Comparison of ENCODE assay signal across 31 cellular contexts in the genomic region with DNA sequence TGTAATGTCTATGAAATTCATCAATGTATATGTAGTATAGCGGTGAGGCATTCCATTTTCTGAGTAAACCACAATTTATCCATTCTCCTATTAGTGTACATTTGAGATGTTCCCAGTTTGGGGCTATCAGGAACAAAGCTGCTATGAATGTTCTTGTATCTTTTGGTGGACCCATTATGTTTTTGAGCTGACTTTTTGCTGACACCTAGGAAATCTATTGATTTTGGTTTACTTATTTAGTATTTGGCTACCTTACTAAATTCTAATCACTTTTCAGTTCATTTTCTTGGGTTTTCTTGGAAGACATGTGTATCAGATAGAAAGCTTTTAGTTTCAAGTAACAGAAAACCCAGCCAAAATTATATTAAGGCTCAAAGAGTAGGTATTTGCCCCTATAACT. TPM values are rescaled to one million over a fixed set of nuclear protein-coding genes. Genes with fewer than 3 reads are reported as not detected.
"Had no signal": no experiment of that assay in that cellular context is flagged by ENCODE, and none has a peak within 500 bp of the region (broad histone marks: within the 10 kb centered on the region; RNA-seq: fewer than 3 reads in every experiment).

No MANE protein-coding gene starts in this region.

- H3K27ac ChIP-seq: colonic mucosa, epithelial cell of prostate, esophagus squamous epithelium, gastrocnemius medialis, heart right ventricle, left lung, lower lobe of right lung had no signal

- H3K27me3 ChIP-seq: colonic mucosa had no signal

- FAIRE-seq: endometrium, islet of Langerhans, keratinocyte had no signal

- ATAC-seq: effector memory CD8-positive, alpha-beta T cell; esophagus mucosa; gastrocnemius medialis; heart right ventricle; left cardiac atrium; left lung; left ventricle myocardium superior; lower lobe of right lung; mucosa of descending colon had no signal

- H3K4me1 ChIP-seq: colonic mucosa, esophagus squamous epithelium, left lung, lower lobe of right lung had no signal

- DNase-seq: colonic mucosa; cortex of kidney; effector CD8-positive, alpha-beta T cell; effector memory CD8-positive, alpha-beta T cell; erythroblast; esophagus squamous epithelium; foreskin fibroblast; foreskin melanocyte; gastrocnemius medialis; glutamatergic neuron; heart right ventricle; hippocampal formation; left cardiac atrium; left lung; left ventricle myocardium superior; lower lobe of right lung; mesenchymal stem cell; mucosa of descending colon; naive B cell had no signal

- H3K4me3 ChIP-seq: colonic mucosa, esophagus squamous epithelium, gastrocnemius medialis, heart right ventricle, left lung, lower lobe of right lung, mucosa of descending colon had no signal

- H3K36me3 ChIP-seq: colonic mucosa, esophagus squamous epithelium, gastrocnemius medialis, heart right ventricle, left lung, lower lobe of right lung had no signal

- H3K9me3 ChIP-seq: colonic mucosa, esophagus squamous epithelium, gastrocnemius medialis, lower lobe of right lung, mucosa of descending colon had no signal

RNA-seq across cellular contexts. Expression of a gene that starts 13.7 kb away (rescaled TPM):
- total RNA-seq: dermis microvascular lymphatic vessel endothelial cell, endodermal cell, esophagus mucosa, esophagus squamous epithelium, gastrocnemius medialis, glomerular endothelial cell, kidney epithelial cell, lower leg skin, lower lobe of right lung, lung microvascular endothelial cell, mesothelial cell of epicardium had no signal
- polyA plus RNA-seq: keratinocyte had no signal
